Comparison of ENCODE assay signal across 8 cellular contexts in genomic region chr10:32980558-32981468, GRCh38. TPM values are rescaled to one million over a fixed set of nuclear protein-coding genes. Genes with fewer than 3 reads are reported as not detected.
DNase-seq lines count a peak whose midpoint lies in the region; TF ChIP-seq lines count a peak whose summit lies in the region.

No MANE protein-coding gene starts in this region.

- DNase-seq in CMK (ENCODE audit: low read depth) (peak; percentile 68), GM20000 (ENCODE audit: low spot score) (peak; percentile 57), HS-5 (ENCODE audit: low read depth) (peak; percentile 84), NT2/D1 (ENCODE audit: low read depth, low spot score) (no peak), epithelial cell of esophagus (ENCODE audit: low read depth) (peak; percentile 100)
- DNase-seq in activated CD8-positive, alpha-beta memory T cell treated with anti-CD3 and anti-CD28 coated beads, Interleukin-2, amount 50 U/mL, for 24 hours (ENCODE audit: extremely low read depth) = peak; percentile 65
- peak; percentile 74 to 76 for DNase-seq in stimulated activated CD8-positive, alpha-beta memory T cell treated with anti-CD3 and anti-CD28 coated beads, Interleukin-2, amount 100 ng/mL, for 48 hours (ENCODE audit: low read depth in 2 of 2)

- no peaks in the 10 kb centered on the region for H3K36me3 ChIP-seq in NT2/D1 (ENCODE audit: insufficient read depth, insufficient read length, low read length)

- H3K27me3 ChIP-seq in NT2/D1 (ENCODE audit: insufficient read depth, insufficient read length) (no peaks in the 10 kb centered on the region), mononuclear cell (ENCODE audit: insufficient read depth, low read length) (no peaks in the 10 kb centered on the region)

- H3K9me3 ChIP-seq in NT2/D1 (ENCODE audit: insufficient read depth, low read length) = no peaks in the 10 kb centered on the region
- H3K9me3 ChIP-seq in mononuclear cell (ENCODE audit: low read depth, low read length) = no peaks in the 10 kb centered on the region

- H3K4me1 ChIP-seq in NT2/D1 (ENCODE audit: insufficient read depth, insufficient read length) = peaks cover 2% of the 10 kb centered on the region
- peaks cover 43% of the 10 kb centered on the region for H3K4me1 ChIP-seq in mononuclear cell (ENCODE audit: insufficient read depth, low read length)

- H3K4me3 ChIP-seq in NT2/D1 (ENCODE audit: insufficient read length, low read depth) (peak overlapping the region; percentile 24), epithelial cell of esophagus (ENCODE audit: low read length) (peak overlapping the region; percentile 51), mononuclear cell (ENCODE audit: low read length) (peak overlapping the region; percentile 44)

- H3K9ac ChIP-seq in NT2/D1 (ENCODE audit: insufficient read length, low read depth) = peak overlapping the region; percentile 78

- TF ChIP-seq CTCF in GM20000 (IDR thresholded peaks at IDR 0.05; ENCODE audit: extremely low read depth, missing control alignments) = no peak
- TF ChIP-seq CTCF in epithelial cell of esophagus (IDR thresholded peaks at IDR 0.05; ENCODE audit: insufficient read depth, low read depth, low read length, missing control alignments) = no peak

RNA-seq across cellular contexts. Expression of gene ITGB1, which starts 22.8 kb away (rescaled TPM):
- total RNA-seq in mononuclear cell = 214 TPM
